ENCODE assay signal across 1 cellular context in genomic region chr9:72948906-72949582, GRCh38.
TF ChIP-seq lines count a peak whose summit lies in the region.

No MANE protein-coding gene starts in this region.

TF ChIP-seq in HepG2, 621 proteins besides CTCF, POLR2A, EP300 and RAD21 (continued from another document):
- TF ChIP-seq SNAPC4 (CRISPR knock-in tag; IDR thresholded peaks at IDR 0.05) (no peak), ZNF280B (CRISPR knock-in tag; IDR thresholded peaks at IDR 0.05; ENCODE audit: borderline replicate concordance) (no peak), BCL6 (CRISPR knock-in tag; IDR thresholded peaks at IDR 0.05) (peak; percentile 74), ZNF503 (CRISPR knock-in tag; IDR thresholded peaks at IDR 0.05) (no peak), HDAC6 (IDR thresholded peaks at IDR 0.05; ENCODE audit: low read depth, low read length) (no peak), ATF7 (IDR thresholded peaks at IDR 0.05) (no peak), ATF7 (CRISPR knock-in tag; IDR thresholded peaks at IDR 0.05) (no peak), TEF (CRISPR knock-in tag; IDR thresholded peaks at IDR 0.05) (no peak), JARID2 (CRISPR knock-in tag; IDR thresholded peaks at IDR 0.05; ENCODE audit: insufficient replicate concordance) (no peak), ZBTB46 (CRISPR knock-in tag; IDR thresholded peaks at IDR 0.05; ENCODE audit: borderline replicate concordance) (no peak), SAP130 (CRISPR knock-in tag; IDR thresholded peaks at IDR 0.05; ENCODE audit: low read depth) (0 out of 2 replicates have a peak, but pooled peaks have one; percentile 27), TFE3 (CRISPR knock-in tag; IDR thresholded peaks at IDR 0.05) (no peak), ZNF652 (CRISPR knock-in tag; IDR thresholded peaks at IDR 0.05; ENCODE audit: borderline replicate concordance, low read depth) (peak; percentile 72; the same call in 1 of the 2 replicates), CENPBD1 (CRISPR knock-in tag; IDR thresholded peaks at IDR 0.05; ENCODE audit: borderline replicate concordance, low read depth) (no peak), ATF2 (CRISPR knock-in tag; IDR thresholded peaks at IDR 0.05) (no peak), ZNF274 (CRISPR knock-in tag; IDR thresholded peaks at IDR 0.05) (no peak)
